ENCODE assay signal across 5 cellular contexts in the genomic region with DNA sequence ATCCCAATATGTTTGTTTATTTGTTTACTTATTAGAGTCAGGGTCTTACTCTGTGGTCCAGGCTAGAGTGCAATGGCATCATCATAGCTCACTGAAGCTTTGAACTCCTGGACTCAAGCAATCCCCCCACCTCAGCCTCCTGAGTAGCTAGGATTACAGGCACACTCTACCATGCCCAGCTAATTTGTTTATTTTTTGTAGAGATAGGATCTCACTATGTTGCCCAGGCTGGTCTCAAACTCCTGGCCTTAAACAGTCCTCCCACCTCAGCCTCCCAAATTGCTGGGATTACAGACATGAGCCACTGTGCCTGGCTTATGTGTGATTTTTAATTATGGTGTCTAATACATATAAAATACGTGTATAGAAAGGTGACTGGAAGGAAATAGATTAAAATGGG. TPM values are rescaled to one million over a fixed set of nuclear protein-coding genes. Genes with fewer than 3 reads are reported as not detected.
DNase-seq lines count a peak whose midpoint lies in the region; ATAC-seq and TF ChIP-seq lines count a peak whose summit lies in the region.
"Not testable (repeated sequence)": the region's sequence is repeated elsewhere in the genome, so short reads cannot be mapped to it uniquely, and the experiment has no call there.

No MANE protein-coding gene starts in this region.

- not testable (repeated sequence) for H3K4me1 Mint-ChIP-seq in WTC11; central memory CD8-positive, alpha-beta T cell
- H3K4me1 Mint-ChIP-seq in endothelial cell (ENCODE audit: unreplicated experiment) (peaks cover 52% of the 10 kb centered on the region), osteocyte (ENCODE audit: unreplicated experiment) (peaks cover 62% of the 10 kb centered on the region)

- H3K9me2 ChIP-seq in Karpas-422 (replicated peaks; ENCODE audit: insufficient read depth, low read length): not testable (repeated sequence)

- H3K27ac ChIP-seq in Karpas-422 (ENCODE audit: low read length): 0 out of 2 replicates have a peak overlapping the region, but pooled peaks have one; percentile 98

- not testable (repeated sequence) for DNase-seq in Karpas-422; WTC11 (ENCODE audit: low spot score); central memory CD8-positive, alpha-beta T cell (ENCODE audit: low spot score in 2 of 2); endothelial cell (ENCODE audit: low spot score); osteocyte (ENCODE audit: extremely low spot score, unreplicated experiment)

- not testable (repeated sequence) for ATAC-seq in WTC11; central memory CD8-positive, alpha-beta T cell (replicated peaks; ENCODE audit: extremely low read depth, poor library complexity, severe bottlenecking)

- not testable (repeated sequence) for H3K4me3 ChIP-seq in Karpas-422 (ENCODE audit: low read length)

- H3K4me2 ChIP-seq in Karpas-422 (ENCODE audit: low read depth, low read length, poor library complexity, severe bottlenecking): not testable (repeated sequence)

- H3K9me3 ChIP-seq in Karpas-422 (ENCODE audit: low read length): not testable (repeated sequence)

- TF ChIP-seq CTCF in WTC11 (IDR thresholded peaks at IDR 0.05); endothelial cell (IDR thresholded peaks at IDR 0.05; ENCODE audit: unreplicated experiment); osteocyte (IDR thresholded peaks at IDR 0.05): not testable (repeated sequence)

- CTCF ChIA-PET in WTC11 (lab: Charles Lee): interaction anchor here (1.3 to 1.4 kb wide), 2 partner anchors 11 to 149 kb away, joined by 3 to 4 read pairs; no protein-coding TSS in a partner anchor

- not testable (repeated sequence) for H3K79me2 ChIP-seq in Karpas-422 (ENCODE audit: low read length)

- H3K27me3 Mint-ChIP-seq in WTC11 (ENCODE audit: low read depth); central memory CD8-positive, alpha-beta T cell; endothelial cell (ENCODE audit: unreplicated experiment); osteocyte (ENCODE audit: unreplicated experiment): not testable (repeated sequence)

- H3K27ac Mint-ChIP-seq in WTC11; endothelial cell (ENCODE audit: unreplicated experiment): not testable (repeated sequence)
- peak overlapping the region; percentile 59 for H3K27ac Mint-ChIP-seq in central memory CD8-positive, alpha-beta T cell (ENCODE audit: low read depth)
- peak overlapping the region; percentile 78 for H3K27ac Mint-ChIP-seq in osteocyte (ENCODE audit: unreplicated experiment)

- not testable (repeated sequence) for H2AFZ ChIP-seq in Karpas-422 (ENCODE audit: low read length)

- H3K4me3 Mint-ChIP-seq in WTC11; central memory CD8-positive, alpha-beta T cell; osteocyte (ENCODE audit: unreplicated experiment): not testable (repeated sequence)
- H3K4me3 Mint-ChIP-seq in endothelial cell (ENCODE audit: unreplicated experiment): peak overlapping the region; percentile 25

- H3K27me3 ChIP-seq in Karpas-422 (ENCODE audit: low read length): not testable (repeated sequence)

- POLR2A ChIA-PET in WTC11 (lab: Charles Lee): not testable (repeated sequence)

- H3K36me3 ChIP-seq in Karpas-422 (ENCODE audit: insufficient read depth, low read length): peaks cover 90% of the 10 kb centered on the region

- not testable (repeated sequence) for H3K36me3 Mint-ChIP-seq in WTC11; central memory CD8-positive, alpha-beta T cell (ENCODE audit: insufficient read depth)
- peaks cover 31% of the 10 kb centered on the region for H3K36me3 Mint-ChIP-seq in endothelial cell (ENCODE audit: low read depth, unreplicated experiment)
- H3K36me3 Mint-ChIP-seq in osteocyte (ENCODE audit: unreplicated experiment): peaks cover 45% of the 10 kb centered on the region

- H4K20me1 ChIP-seq in Karpas-422 (ENCODE audit: insufficient read depth, low read depth, low read length): not testable (repeated sequence)

- H3K9me3 Mint-ChIP-seq in WTC11; central memory CD8-positive, alpha-beta T cell; endothelial cell (ENCODE audit: unreplicated experiment); osteocyte (ENCODE audit: unreplicated experiment): not testable (repeated sequence)

- H3K4me1 ChIP-seq in Karpas-422 (ENCODE audit: low read length): peaks cover 34% of the 10 kb centered on the region

- not testable (repeated sequence) for H3K9ac ChIP-seq in Karpas-422 (ENCODE audit: low read length)

TF ChIP-seq in WTC11, 78 proteins besides CTCF, POLR2A, EP300 and RAD21:
- TF ChIP-seq ZNF121 (CRISPR knock-in tag; IDR thresholded peaks at IDR 0.05): 0 out of 2 replicates have a peak, but pooled peaks have one; percentile 1
TF ChIP-seq in WTC11: peak in this region for 1; not testable (repeated sequence) for 77.

RNA-seq across cellular contexts. Expression of gene SLC1A4, which starts 31.1 kb away (rescaled TPM):
- total RNA-seq in Karpas-422 (2014; rRNA removed; shearing (Covaris generic); ENCODE audit: low replicate concordance): 114 and 120 TPM in 2 replicates
- total RNA-seq in WTC11 (2021) (0.73 to 1.6 TPM (median 0.80 TPM) in 3 replicates), endothelial cell (ENCODE audit: unreplicated experiment) (41.4 TPM), osteocyte (78.7 and 81.8 TPM in 2 replicates)

RNA-seq across cellular contexts. Expression of gene CEP68, which starts 36.0 kb away (rescaled TPM):
- total RNA-seq in Karpas-422 (2014; rRNA removed; shearing (Covaris generic); ENCODE audit: low replicate concordance): 23.4 and 25.8 TPM in 2 replicates
- total RNA-seq in WTC11 (2021) (14.6 to 16.7 TPM (median 15.3 TPM) in 3 replicates), endothelial cell (ENCODE audit: unreplicated experiment) (63.3 TPM), osteocyte (20.7 and 22.4 TPM in 2 replicates)

Comparison
In these comparisons a context has a peak if more than half of its experiments do, and no peak if none do; other contexts are left out.
1. RNA of gene SLC1A4, which starts 31.1 kb away (total RNA-seq): 114 to 120 TPM in Karpas-422, 78.7 to 81.8 TPM in osteocyte and 41.4 TPM in endothelial cell (single experiment); 0.73 to 1.6 TPM in WTC11; every median in the first group is over 10 times any median in the second.